8 cellular contexts compared by ENCODE assay signal in the genomic region with DNA sequence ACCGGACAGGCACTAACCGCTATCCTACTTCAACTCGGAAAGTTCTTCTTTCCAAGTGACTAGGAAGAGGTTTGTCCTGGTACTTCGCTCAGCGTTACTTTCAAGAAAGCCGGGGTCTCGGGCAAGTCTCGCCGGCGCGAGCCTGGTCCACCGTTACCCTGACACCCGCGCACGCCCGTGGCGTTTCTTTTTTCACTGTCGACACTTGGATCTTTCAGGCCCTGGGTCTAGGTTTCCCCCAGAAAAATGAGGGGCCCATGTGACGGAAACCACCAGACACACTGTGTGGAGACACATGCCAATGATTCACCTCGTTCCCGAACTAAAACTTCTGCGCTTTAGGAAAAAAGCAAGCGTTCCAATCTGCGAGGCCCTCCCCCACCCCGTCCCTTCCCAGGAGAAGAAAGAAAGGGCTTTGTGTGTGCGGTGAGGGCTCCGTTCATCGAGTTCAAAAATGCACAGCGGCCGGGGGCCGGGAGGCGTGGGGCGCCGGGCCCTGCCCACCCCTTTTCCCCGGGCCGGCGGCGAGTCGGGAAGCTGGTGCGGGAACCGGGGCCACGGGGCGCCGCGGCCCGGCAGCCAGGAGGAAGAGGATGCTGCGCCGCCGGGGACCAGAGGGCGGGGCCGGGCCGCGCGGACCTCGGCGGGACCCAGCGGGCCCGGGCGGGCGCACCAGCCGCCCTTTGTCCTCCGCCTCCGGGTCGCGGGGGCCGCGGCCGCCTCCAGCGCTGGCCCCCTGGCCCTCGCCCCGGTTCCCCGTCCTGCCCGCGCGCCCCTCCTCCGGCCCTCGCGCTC. TPM values are rescaled to one million over a fixed set of nuclear protein-coding genes. Genes with fewer than 3 reads are reported as not detected.
DNase-seq lines count a peak whose midpoint lies in the region; ATAC-seq, FAIRE-seq and TF ChIP-seq lines count a peak whose summit lies in the region.

No MANE protein-coding gene starts in this region.

- CTCF ChIA-PET in HepG2 (lab: Yijun Ruan, JAX; ENCODE audit: low intra/inter-chr PET ratio, low total read pairs) = no interaction called here

- POLR2A ChIA-PET in HepG2 (lab: Yijun Ruan, JAX) = no interaction called here

- no peak overlapping the region for H2AFZ ChIP-seq in HepG2 (ENCODE audit: low read length)

- H3K27ac ChIP-seq in liver (ENCODE audit: low read depth in 1 of 2, low read length in 2 of 2) (peak overlapping the region; percentile 54), HepG2 (ENCODE audit: extremely low read length, insufficient read depth, low read length) (no peak overlapping the region)

- intact Hi-C loops in HepG2 (cut with micrococcal nuclease; ENCODE audit: unreplicated experiment) = no loop called here

- peak overlapping the region in 1 of 2 donors; percentile 38 for H3K9ac ChIP-seq in liver (ENCODE audit: low read depth in 1 of 2, low read length in 2 of 2)
- no peak overlapping the region for H3K9ac ChIP-seq in HepG2 (ENCODE audit: insufficient read depth, low read depth, low read length)

- H4K20me1 ChIP-seq in HepG2 (ENCODE audit: insufficient read depth, low read length) = no peaks in the 10 kb centered on the region

- ATAC-seq in HepG2 = no peak
- no peak for ATAC-seq in HG02588 (IDR thresholded peaks at IDR 0.05; ENCODE audit: unreplicated experiment)
- ATAC-seq in HG03135 (IDR thresholded peaks at IDR 0.05; ENCODE audit: unreplicated experiment) = no peak

- no peak for FAIRE-seq in HepG2 (lab: Jason Lieb, UNC)

- no peaks in the 10 kb centered on the region for H3K79me2 ChIP-seq in HepG2 (ENCODE audit: insufficient read depth, low read length)

- H3K4me1 ChIP-seq in liver (ENCODE audit: control insufficient read depth in 4 of 4, insufficient read depth in 4 of 4, low read length in 3 of 4) = peaks cover 13 to 22% (median 18%) of the 10 kb centered on the region in 4 donors
- H3K4me1 ChIP-seq in HepG2 (ENCODE audit: insufficient read depth, low read length) = no peaks in the 10 kb centered on the region

- in situ Hi-C loops in HepG2 (cut with HindIII; ENCODE audit: extremely low pct_ligation_motif_present, low pct_unique_long_range_greater_than_20kb) = no loop called here

- H3K9me3 ChIP-seq in liver (ENCODE audit: control insufficient read depth in 4 of 4, low read length in 3 of 4) (no peaks in the 10 kb centered on the region), HepG2 (ENCODE audit: low read length) (no peaks in the 10 kb centered on the region)

- no peaks in the 10 kb centered on the region for H3K36me3 ChIP-seq in liver (ENCODE audit: control insufficient read depth in 4 of 4, insufficient read depth in 3 of 4, low read depth in 1 of 4, low read length in 3 of 4)
- H3K36me3 ChIP-seq in HepG2 (replicated peaks in 1 of 2; ENCODE audit: control insufficient read depth in 1 of 2, insufficient read depth in 2 of 2, low read length in 2 of 2) = no peaks in the 10 kb centered on the region

- TF ChIP-seq EP300 in HepG2 (IDR thresholded peaks at IDR 0.05; ENCODE audit: low read depth in 2 of 2, low read length in 2 of 2) = no peak
- TF ChIP-seq EP300 in HepG2 (CRISPR knock-in tag; IDR thresholded peaks at IDR 0.05; ENCODE audit: borderline replicate concordance) = no peak

- H3K4me2 ChIP-seq in HepG2 (ENCODE audit: low read depth, low read length) = no peak overlapping the region

- BruUV-seq in HepG2 (replicated peaks; lab: Mats Ljungman, UMichigan) = no TSS peak

- no peak for TF ChIP-seq CTCF in liver (IDR thresholded peaks at IDR 0.05; ENCODE audit: low read depth, low read length, missing input control)
- no peak for TF ChIP-seq CTCF in HepG2 (CRISPR knock-in tag; IDR thresholded peaks at IDR 0.05)

- 3% methylated on average over 78 of the region's 78 CpGs for WGBS in liver
- WGBS in HepG2 (ENCODE audit: low lambda C conversion rate) = 77% methylated on average over 63 of the region's 78 CpGs

- H3K4me3 ChIP-seq in liver (ENCODE audit: low read depth in 1 of 3, low read length in 3 of 3) (peak overlapping the region in 2 of 3 donors; percentile 32 to 81), HepG2 (replicated peaks in 1 of 3; ENCODE audit: insufficient read depth in 1 of 3, low read depth in 2 of 3, low read length in 3 of 3) (no peak overlapping the region)

- no peak for TF ChIP-seq POLR2A in HepG2 (IDR thresholded peaks at IDR 0.05; ENCODE audit: insufficient read depth in 1 of 2, low read depth in 2 of 2, low read length in 2 of 2)

- TF ChIP-seq RAD21 in liver (IDR thresholded peaks at IDR 0.05) (no peak), HepG2 (CRISPR knock-in tag; IDR thresholded peaks at IDR 0.05) (no peak)

- DNase-seq in HepG2 (ENCODE audit: low spot score) (no peak), amygdala (lab: John Stamatoyannopoulos, UW) (peak in 41 of 56 donors; percentile 14 to 73 (median 38)), hypothalamus (lab: John Stamatoyannopoulos, UW) (peak in 46 of 51 donors; percentile 7 to 77 (median 48)), retina (peak; percentile 86), MV-4-11 (lab: John Stamatoyannopoulos, UW) (no peak)

- H3K27me3 ChIP-seq in liver (ENCODE audit: control insufficient read depth in 4 of 4, insufficient read depth in 4 of 4, low read length in 3 of 4) (peaks cover 0 to 9% (median 5%) of the 10 kb centered on the region in 4 donors), HepG2 (ENCODE audit: control insufficient read depth in 1 of 2, insufficient read depth in 2 of 2, low read length in 2 of 2) (peaks cover 0 to 8% of the 10 kb centered on the region in 2 experiments; a peak in 1 of 5 replicates)

TF ChIP-seq in liver, 16 proteins besides CTCF, POLR2A, EP300 and RAD21 (continues in another document):
- TF ChIP-seq, protein P1, sequence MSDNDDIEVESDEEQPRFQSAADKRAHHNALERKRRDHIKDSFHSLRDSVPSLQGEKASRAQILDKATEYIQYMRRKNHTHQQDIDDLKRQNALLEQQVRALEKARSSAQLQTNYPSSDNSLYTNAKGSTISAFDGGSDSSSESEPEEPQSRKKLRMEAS (IDR thresholded peaks at IDR 0.05) = no peak
- no peak for TF ChIP-seq SP1 (IDR thresholded peaks at IDR 0.05)
- no peak for TF ChIP-seq EGR1 (IDR thresholded peaks at IDR 0.05; ENCODE audit: low read depth in 2 of 2)
- no peak for TF ChIP-seq YY1 (IDR thresholded peaks at IDR 0.05)
- no peak for TF ChIP-seq HNF4A (conservative IDR thresholded peaks at IDR 0.05)
- TF ChIP-seq TAF1 (conservative IDR thresholded peaks at IDR 0.05) = no peak
- no peak for TF ChIP-seq HNF4G (IDR thresholded peaks at IDR 0.05)

TF ChIP-seq in HepG2, 621 proteins besides CTCF, POLR2A, EP300 and RAD21 (continues in another document):
- TF ChIP-seq ZNF549 (CRISPR knock-in tag; IDR thresholded peaks at IDR 0.05) (no peak), SOX13 (IDR thresholded peaks at IDR 0.05) (no peak), SOX13 (CRISPR knock-in tag; conservative IDR thresholded peaks at IDR 0.05 in 1 of 2, IDR thresholded peaks at IDR 0.05 in 1 of 2) (no peak), ZNF274 (CRISPR knock-in tag; IDR thresholded peaks at IDR 0.05) (no peak), NONO (IDR thresholded peaks at IDR 0.05) (no peak), NONO (CRISPR knock-in tag; conservative IDR thresholded peaks at IDR 0.05) (no peak), HNRNPH1 (optimal IDR thresholded peaks at IDR 0.05; ENCODE audit: low read depth, low read length) (no peak), ZNF205 (CRISPR knock-in tag; IDR thresholded peaks at IDR 0.05) (no peak)
- TF ChIP-seq, protein P2, sequence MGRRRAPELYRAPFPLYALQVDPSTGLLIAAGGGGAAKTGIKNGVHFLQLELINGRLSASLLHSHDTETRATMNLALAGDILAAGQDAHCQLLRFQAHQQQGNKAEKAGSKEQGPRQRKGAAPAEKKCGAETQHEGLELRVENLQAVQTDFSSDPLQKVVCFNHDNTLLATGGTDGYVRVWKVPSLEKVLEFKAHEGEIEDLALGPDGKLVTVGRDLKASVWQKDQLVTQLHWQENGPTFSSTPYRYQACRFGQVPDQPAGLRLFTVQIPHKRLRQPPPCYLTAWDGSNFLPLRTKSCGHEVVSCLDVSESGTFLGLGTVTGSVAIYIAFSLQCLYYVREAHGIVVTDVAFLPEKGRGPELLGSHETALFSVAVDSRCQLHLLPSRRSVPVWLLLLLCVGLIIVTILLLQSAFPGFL (CRISPR knock-in tag; IDR thresholded peaks at IDR 0.05) = no peak
- TF ChIP-seq, protein P3, sequence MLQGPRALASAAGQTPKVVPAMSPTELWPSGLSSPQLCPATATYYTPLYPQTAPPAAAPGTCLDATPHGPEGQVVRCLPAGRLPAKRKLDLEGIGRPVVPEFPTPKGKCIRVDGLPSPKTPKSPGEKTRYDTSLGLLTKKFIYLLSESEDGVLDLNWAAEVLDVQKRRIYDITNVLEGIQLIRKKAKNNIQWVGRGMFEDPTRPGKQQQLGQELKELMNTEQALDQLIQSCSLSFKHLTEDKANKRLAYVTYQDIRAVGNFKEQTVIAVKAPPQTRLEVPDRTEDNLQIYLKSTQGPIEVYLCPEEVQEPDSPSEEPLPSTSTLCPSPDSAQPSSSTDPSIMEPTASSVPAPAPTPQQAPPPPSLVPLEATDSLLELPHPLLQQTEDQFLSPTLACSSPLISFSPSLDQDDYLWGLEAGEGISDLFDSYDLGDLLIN (CRISPR knock-in tag; IDR thresholded peaks at IDR 0.05; ENCODE audit: borderline replicate concordance) = no peak

RNA-seq across cellular contexts. Expression of a gene that starts 2.6 kb away (rescaled TPM):
- total RNA-seq in liver (1 to 10 TPM; 2.3 to 3.7 TPM), HepG2 (2016; rRNA removed; fragmentation: Illumina TruSeq; extraction: Trizol) (0.02 TPM in 1 of 2 replicates, not detected in the other)
- polyA plus RNA-seq in liver (under 1 TPM; 0.50 to 0.75 TPM), HepG2 (2011; rRNA removed) (not detected in 2 replicates)
- total RNA-seq in HepG2 (2016; cell fraction: cytosol; rRNA removed; fragmentation: Illumina TruSeq; extraction: Trizol; ENCODE audit: low read depth) = not detected in 2 replicates
- not detected in 2 replicates for total RNA-seq in HepG2 (2016; cell fraction: insoluble cytoplasmic fraction; rRNA removed; fragmentation: Illumina TruSeq; extraction: Trizol)
- total RNA-seq in HepG2 (2016; cell fraction: membrane; rRNA removed; fragmentation: Illumina TruSeq; extraction: Trizol) = not detected in 2 replicates
- total RNA-seq in HepG2 (2016; cell fraction: nucleus; rRNA removed; fragmentation: Illumina TruSeq; extraction: Trizol) = not detected in 2 replicates
- polyA plus RNA-seq in HepG2 (2011; cell fraction: cytosol; rRNA removed) = not detected in 2 replicates
- polyA plus RNA-seq in HepG2 (2011; cell fraction: nucleus; rRNA removed) = not detected in 2 replicates
- polyA plus RNA-seq in HepG2 (2012) = not detected in 2 replicates
- polyA plus RNA-seq in HepG2 (2016; cell fraction: cytosol; fragmentation: Illumina TruSeq; extraction: Trizol; ENCODE audit: low read depth) = not detected in 2 replicates
- not detected in 2 replicates for polyA plus RNA-seq in HepG2 (2016; cell fraction: insoluble cytoplasmic fraction; fragmentation: Illumina TruSeq; extraction: Trizol; ENCODE audit: low read depth)
- polyA plus RNA-seq in HepG2 (2016; cell fraction: membrane; fragmentation: Illumina TruSeq; extraction: Trizol; ENCODE audit: low read depth) = not detected in 2 replicates
- not detected in 2 replicates for polyA plus RNA-seq in HepG2 (2016; cell fraction: nucleus; fragmentation: Illumina TruSeq; extraction: Trizol; ENCODE audit: insufficient read depth, low read depth)
- polyA minus RNA-seq in HepG2 (2011; rRNA and poly(A)+ RNA removed; ENCODE audit: low replicate concordance) = 0.04 and 0.05 TPM in 2 replicates
- not detected in 2 replicates for polyA minus RNA-seq in HepG2 (2011; cell fraction: cytosol; rRNA and poly(A)+ RNA removed)
- not detected in 2 replicates for polyA minus RNA-seq in HepG2 (2011; cell fraction: nucleus; rRNA and poly(A)+ RNA removed)

Comparison
In these comparisons a context has a peak if more than half of its experiments do, and no peak if none do; other contexts are left out.
1. H3K4me3 ChIP-seq: peak in liver (2 of 3); none in HepG2 (0 of 3).
2. DNase-seq: peak in amygdala (41 of 56), hypothalamus (46 of 51) and retina (single experiment); none in HepG2 (single experiment) and MV-4-11 (single experiment).